21 cellular contexts compared by ENCODE assay signal in the genomic region with DNA sequence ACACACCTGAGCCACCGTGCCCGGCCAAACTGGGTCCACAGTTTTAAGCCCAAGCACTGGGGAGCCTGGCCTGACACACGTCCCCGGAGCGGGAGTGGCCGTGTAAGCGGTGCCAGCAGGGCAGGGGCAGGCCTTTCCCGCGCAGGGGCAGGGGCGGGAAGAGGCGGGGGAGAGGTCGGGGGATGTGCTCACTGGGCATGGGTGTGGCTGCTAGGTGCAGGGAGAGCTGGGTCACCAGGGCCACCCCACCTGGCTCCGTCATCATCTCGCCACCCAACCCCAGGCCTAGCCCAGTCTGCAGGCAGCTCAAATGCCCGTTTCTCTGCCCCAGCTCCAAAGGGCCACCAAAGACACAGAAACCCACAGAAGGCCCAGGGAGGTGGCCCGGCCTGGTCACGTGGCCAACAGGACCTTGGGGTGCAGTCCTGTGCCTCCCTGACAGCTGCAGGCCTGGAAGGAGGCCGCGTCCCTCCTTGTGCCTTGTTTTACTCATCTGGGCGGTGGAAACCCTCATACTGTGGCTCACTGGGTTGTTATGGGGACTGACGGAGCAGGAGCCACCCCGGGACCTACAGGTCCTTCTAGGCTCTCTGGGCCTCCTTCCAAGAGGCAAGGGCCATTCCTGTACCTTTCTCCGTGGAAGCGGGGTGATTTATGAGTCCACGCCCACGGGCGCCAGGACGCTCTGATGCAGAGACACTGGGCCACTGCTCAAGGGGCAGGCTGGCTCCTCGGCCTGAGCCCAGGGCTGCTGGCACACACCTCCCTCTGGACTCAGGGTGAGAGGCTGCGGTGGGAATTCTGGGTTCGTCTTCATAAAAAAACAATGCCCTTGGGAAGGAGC. TPM values are rescaled to one million over a fixed set of nuclear protein-coding genes. Genes with fewer than 3 reads are reported as not detected.
"Had no signal": no experiment of that assay in that cellular context is flagged by ENCODE, and none has a peak within 500 bp of the region (broad histone marks: within the 10 kb centered on the region; RNA-seq: fewer than 3 reads in every experiment).

No MANE protein-coding gene starts in this region.

- H3K27me3 ChIP-seq: cardiac muscle cell, esophagus muscularis mucosa, neutrophil had no signal

- H3K27ac ChIP-seq: esophagus muscularis mucosa, neutrophil had no signal

- H3K4me3 ChIP-seq: cardiac muscle cell, esophagus muscularis mucosa had no signal

- H3K36me3 Mint-ChIP-seq: activated naive CD4-positive, alpha-beta T cell treated with anti-CD3 and anti-CD28 coated beads, Interleukin-2, amount 50 U/mL, for 72 hours; naive B cell; type B pancreatic cell had no signal

- H3K9me3 ChIP-seq: esophagus muscularis mucosa, neutrophil had no signal

- DNase-seq: activated CD4-positive, alpha-beta T cell treated with anti-CD3 and anti-CD28 coated beads, Interleukin-2, amount 50 U/mL, for 4 hours; activated CD8-positive, alpha-beta memory T cell treated with anti-CD3 and anti-CD28 coated beads, Interleukin-2, amount 10 ng/mL, durations not matched to agents 7 days and 5 days; activated effector memory CD4-positive, alpha-beta T cell treated with anti-CD3 and anti-CD28 coated beads, Interleukin-2, amount 50 U/mL, for 16 hours; activated T-cell treated with anti-CD3 and anti-CD28 coated beads, Interleukin-2, amount 50 U/mL, for 24 hours; glutamatergic neuron; kidney glomerular epithelial cell; naive B cell; retina; stimulated activated CD4-positive, alpha-beta T cell treated with anti-CD3 and anti-CD28 coated beads, Interleukin-2, amount 100 ng/mL, for 48 hours; stimulated activated naive CD4-positive, alpha-beta T cell; substantia nigra; SW 1271; T-helper 9 cell had no signal

- H3K9me3 Mint-ChIP-seq: activated naive CD4-positive, alpha-beta T cell treated with anti-CD3 and anti-CD28 coated beads, Interleukin-2, amount 50 U/mL, for 72 hours; activated T-cell treated with anti-CD3 and anti-CD28 coated beads, Interleukin-2, amount 50 U/mL, for 24 hours; naive B cell; type B pancreatic cell had no signal

- ATAC-seq: activated CD4-positive, CD25-positive, alpha-beta regulatory T cell treated with anti-CD3 and anti-CD28 coated beads, Interleukin-2, amount 50 U/mL, for 24 hours; activated CD8-positive, alpha-beta memory T cell treated with anti-CD3 and anti-CD28 coated beads, Interleukin-2, amount 10 ng/mL, durations not matched to agents 7 days and 5 days; activated naive CD4-positive, alpha-beta T cell treated with anti-CD3 and anti-CD28 coated beads, Interleukin-2, amount 50 U/mL, for 72 hours had no signal

- H3K27ac Mint-ChIP-seq: activated CD8-positive, alpha-beta memory T cell treated with anti-CD3 and anti-CD28 coated beads, Interleukin-2, amount 10 ng/mL, durations not matched to agents 7 days and 5 days; activated T-cell treated with anti-CD3 and anti-CD28 coated beads, Interleukin-2, amount 50 U/mL, for 24 hours; type B pancreatic cell had no signal

- H3K27me3 Mint-ChIP-seq: activated CD8-positive, alpha-beta memory T cell treated with anti-CD3 and anti-CD28 coated beads, Interleukin-2, amount 10 ng/mL, durations not matched to agents 7 days and 5 days; activated T-cell treated with anti-CD3 and anti-CD28 coated beads, Interleukin-2, amount 50 U/mL, for 24 hours; naive B cell; type B pancreatic cell had no signal

- H3K4me3 Mint-ChIP-seq: activated CD8-positive, alpha-beta memory T cell treated with anti-CD3 and anti-CD28 coated beads, Interleukin-2, amount 10 ng/mL, durations not matched to agents 7 days and 5 days; activated T-cell treated with anti-CD3 and anti-CD28 coated beads, Interleukin-2, amount 50 U/mL, for 24 hours; naive B cell; type B pancreatic cell had no signal

RNA-seq across cellular contexts. Expression of a gene that starts 57.2 kb away (rescaled TPM):
- total RNA-seq: cardiac muscle cell, esophagus muscularis mucosa, fibroblast of villous mesenchyme, lower leg skin had no signal
